In the genomic region with DNA sequence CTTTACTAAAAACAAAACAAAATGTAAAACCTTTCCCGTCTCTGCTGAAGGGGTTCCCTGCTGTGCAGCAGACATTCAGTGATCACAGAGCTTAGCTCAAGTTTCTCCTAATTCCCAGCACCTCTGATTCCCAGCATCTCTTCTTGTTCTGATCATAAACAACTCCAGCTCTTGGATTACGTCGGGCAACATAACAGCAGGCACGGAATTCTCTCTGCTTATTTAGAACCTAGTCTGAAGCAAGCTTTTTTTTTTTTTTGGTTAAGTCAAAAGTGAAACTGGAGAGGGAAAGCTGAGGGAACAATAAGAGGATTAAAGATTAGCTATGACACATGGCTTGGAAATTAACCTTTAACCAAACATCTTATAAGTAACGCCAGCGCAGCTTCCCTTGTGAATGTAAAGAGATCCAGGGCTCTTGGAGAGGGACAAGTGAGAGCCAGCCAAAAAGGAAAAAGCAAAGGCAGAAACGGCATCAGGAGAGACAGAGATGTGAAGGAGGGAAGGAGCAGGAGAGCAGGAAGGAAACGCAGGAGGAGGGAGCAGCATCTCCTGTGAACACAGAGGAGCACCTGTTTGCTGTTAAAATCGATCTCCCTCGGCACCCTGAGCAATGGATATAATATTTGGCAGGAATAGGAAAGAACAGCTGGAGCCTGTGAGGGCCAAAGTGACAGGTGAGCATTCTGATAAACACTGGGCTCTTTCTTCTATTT, we compare ENCODE assay signal across 2 cellular contexts.
TF ChIP-seq lines count a peak whose summit lies in the region.

A gene with protein sequence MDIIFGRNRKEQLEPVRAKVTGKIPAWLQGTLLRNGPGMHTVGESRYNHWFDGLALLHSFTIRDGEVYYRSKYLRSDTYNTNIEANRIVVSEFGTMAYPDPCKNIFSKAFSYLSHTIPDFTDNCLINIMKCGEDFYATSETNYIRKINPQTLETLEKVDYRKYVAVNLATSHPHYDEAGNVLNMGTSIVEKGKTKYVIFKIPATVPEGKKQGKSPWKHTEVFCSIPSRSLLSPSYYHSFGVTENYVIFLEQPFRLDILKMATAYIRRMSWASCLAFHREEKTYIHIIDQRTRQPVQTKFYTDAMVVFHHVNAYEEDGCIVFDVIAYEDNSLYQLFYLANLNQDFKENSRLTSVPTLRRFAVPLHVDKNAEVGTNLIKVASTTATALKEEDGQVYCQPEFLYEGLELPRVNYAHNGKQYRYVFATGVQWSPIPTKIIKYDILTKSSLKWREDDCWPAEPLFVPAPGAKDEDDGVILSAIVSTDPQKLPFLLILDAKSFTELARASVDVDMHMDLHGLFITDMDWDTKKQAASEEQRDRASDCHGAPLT (plus strand): TSS at position 394 of the 716 bp plus-strand sequence. CDS start 220 bp downstream, at position 614.

TF ChIP-seq in IMR-90, 13 proteins besides CTCF, POLR2A, EP300 and RAD21:
- TF ChIP-seq MAFK (IDR thresholded peaks at IDR 0.05; ENCODE audit: low read depth, low read length) (no peak), BHLHE40 (IDR thresholded peaks at IDR 0.05; ENCODE audit: low read depth, low read length) (no peak), RFX5 (IDR thresholded peaks at IDR 0.05; ENCODE audit: low read depth, low read length) (no peak), MXI1 (IDR thresholded peaks at IDR 0.05; ENCODE audit: borderline replicate concordance, low read depth, low read length) (no peak), CHD1 (IDR thresholded peaks at IDR 0.05; ENCODE audit: low read depth, low read length) (no peak), USF2 (IDR thresholded peaks at IDR 0.05; ENCODE audit: low read depth, low read length) (no peak), SMC3 (IDR thresholded peaks at IDR 0.05; ENCODE audit: low read depth, low read length) (no peak), FOS (IDR thresholded peaks at IDR 0.05; ENCODE audit: low read depth, low read length) (no peak), NFE2L2 (IDR thresholded peaks at IDR 0.05; ENCODE audit: low read depth, low read length) (no peak), RCOR1 (IDR thresholded peaks at IDR 0.05; ENCODE audit: insufficient replicate concordance, low read length) (no peak), MAZ (IDR thresholded peaks at IDR 0.05; ENCODE audit: borderline replicate concordance, low read depth, low read length) (no peak), CEBPB (IDR thresholded peaks at IDR 0.05; ENCODE audit: low read depth, low read length) (no peak)
- TF ChIP-seq, protein P1, sequence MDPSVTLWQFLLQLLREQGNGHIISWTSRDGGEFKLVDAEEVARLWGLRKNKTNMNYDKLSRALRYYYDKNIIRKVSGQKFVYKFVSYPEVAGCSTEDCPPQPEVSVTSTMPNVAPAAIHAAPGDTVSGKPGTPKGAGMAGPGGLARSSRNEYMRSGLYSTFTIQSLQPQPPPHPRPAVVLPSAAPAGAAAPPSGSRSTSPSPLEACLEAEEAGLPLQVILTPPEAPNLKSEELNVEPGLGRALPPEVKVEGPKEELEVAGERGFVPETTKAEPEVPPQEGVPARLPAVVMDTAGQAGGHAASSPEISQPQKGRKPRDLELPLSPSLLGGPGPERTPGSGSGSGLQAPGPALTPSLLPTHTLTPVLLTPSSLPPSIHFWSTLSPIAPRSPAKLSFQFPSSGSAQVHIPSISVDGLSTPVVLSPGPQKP (IDR thresholded peaks at IDR 0.05; ENCODE audit: borderline replicate concordance, low read depth, low read length), result no peak

TF ChIP-seq in GM12878, 131 proteins besides CTCF, POLR2A, EP300 and RAD21:
- TF ChIP-seq RCOR1 (conservative IDR thresholded peaks at IDR 0.05; ENCODE audit: low read depth, low read length), result no peak
- peak; percentile 42; the same call in 1 of the 2 replicates for TF ChIP-seq ZNF384 (IDR thresholded peaks at IDR 0.05; ENCODE audit: borderline replicate concordance, low read depth, low read length)
